In genomic region chr2:9971890-9972289, GRCh38 we compare ENCODE assay signal across 27 cellular contexts. TPM values are rescaled to one million over a fixed set of nuclear protein-coding genes. Genes with fewer than 3 reads are reported as not detected.
DNase-seq lines count a peak whose midpoint lies in the region; ATAC-seq and TF ChIP-seq lines count a peak whose summit lies in the region.
"Had no signal": no experiment of that assay in that cellular context is flagged by ENCODE, and none has a peak within 500 bp of the region (broad histone marks: within the 10 kb centered on the region; RNA-seq: fewer than 3 reads in every experiment).

No MANE protein-coding gene starts in this region.

- peak overlapping the region; percentile 70 for H3K27ac ChIP-seq in GM23248
- peak overlapping the region; percentile 49 to 82 (median 64) for H3K27ac ChIP-seq in esophagus muscularis mucosa (replicated peaks in 1 of 4)
- H3K27ac ChIP-seq in neuronal stem cell (replicated peaks; ENCODE audit: low read length), result no peak overlapping the region
- H3K27ac ChIP-seq in thyroid gland, result peak overlapping the region in 2 of 3 donors; percentile 18 to 51

- no peaks in the 10 kb centered on the region for H3K36me3 Mint-ChIP-seq in activated naive CD4-positive, alpha-beta T cell treated with anti-CD3 and anti-CD28 coated beads, Interleukin-2, amount 10 ng/mL, durations not matched to agents 7 days and 5 days
- H3K36me3 Mint-ChIP-seq: CD14-positive monocyte; CD8-positive, alpha-beta memory T cell had no signal

- no peak overlapping the region for H2BK12ac ChIP-seq in neuronal stem cell (ENCODE audit: low read length)

- no peak overlapping the region for H4K8ac ChIP-seq in neuronal stem cell (ENCODE audit: low read depth, low read length)

- TF ChIP-seq POLR2A in esophagus muscularis mucosa (IDR thresholded peaks at IDR 0.05; ENCODE audit: low read depth) (no peak), thyroid gland (IDR thresholded peaks at IDR 0.05) (no peak)

- H3K4me1 ChIP-seq in GM23248 (ENCODE audit: insufficient read depth), result peaks cover 54% of the 10 kb centered on the region
- H3K4me1 ChIP-seq in esophagus muscularis mucosa, result peaks cover 35 to 66% (median 62%) of the 10 kb centered on the region in 4 donors
- H3K4me1 ChIP-seq in neuronal stem cell (ENCODE audit: control insufficient read depth in 2 of 2, insufficient read depth in 1 of 2, low read depth in 1 of 2, low read length in 2 of 2), result peaks cover 20 to 22% of the 10 kb centered on the region in 2 donors
- H3K4me1 ChIP-seq in thyroid gland, result peaks cover 14 to 44% of the 10 kb centered on the region in 2 donors

- no peaks in the 10 kb centered on the region for H3K79me2 ChIP-seq in GM23248 (ENCODE audit: insufficient read depth)

- H3K4me3 ChIP-seq in GM23248 (no peak overlapping the region), esophagus muscularis mucosa (no peak overlapping the region), neuronal stem cell (ENCODE audit: low read length in 2 of 2) (no peak overlapping the region), thyroid gland (replicated peaks in 1 of 3) (no peak overlapping the region)
- H3K4me3 ChIP-seq: K562 had no signal

- H3K9ac ChIP-seq in GM23248 (peak overlapping the region; percentile 29; the same call in 1 of the 2 replicates), neuronal stem cell (ENCODE audit: low read depth, low read length, poor library complexity) (no peak overlapping the region)

- no peak overlapping the region for H4K91ac ChIP-seq in neuronal stem cell (ENCODE audit: low read depth, low read length, poor library complexity)

- no peaks in the 10 kb centered on the region for H3K9me2 ChIP-seq in GM23248 (ENCODE audit: insufficient read depth)

- H3K27me3 ChIP-seq in GM23248 (replicated peaks; ENCODE audit: insufficient read depth), result no peaks in the 10 kb centered on the region
- H3K27me3 ChIP-seq in esophagus muscularis mucosa, result no peaks in the 10 kb centered on the region
- H3K27me3 ChIP-seq in neuronal stem cell (ENCODE audit: control insufficient read depth in 3 of 3, insufficient read depth in 3 of 3, low read depth in 1 of 3, low read length in 3 of 3), result no peaks in the 10 kb centered on the region
- no peaks in the 10 kb centered on the region for H3K27me3 ChIP-seq in thyroid gland
- H3K27me3 ChIP-seq: BE2C had no signal

- H4K20me1 ChIP-seq in GM23248 (ENCODE audit: insufficient read depth), result no peaks in the 10 kb centered on the region

- H3K27ac Mint-ChIP-seq in activated naive CD4-positive, alpha-beta T cell treated with anti-CD3 and anti-CD28 coated beads, Interleukin-2, amount 10 ng/mL, durations not matched to agents 7 days and 5 days, result no peak overlapping the region
- H3K27ac Mint-ChIP-seq: CD14-positive monocyte; CD8-positive, alpha-beta memory T cell had no signal

- no peak overlapping the region for H3K23ac ChIP-seq in neuronal stem cell (ENCODE audit: low read depth, low read length, poor library complexity)

- H3K9me3 Mint-ChIP-seq in activated naive CD4-positive, alpha-beta T cell treated with anti-CD3 and anti-CD28 coated beads, Interleukin-2, amount 10 ng/mL, durations not matched to agents 7 days and 5 days, result no peaks in the 10 kb centered on the region
- H3K9me3 Mint-ChIP-seq: CD14-positive monocyte; CD8-positive, alpha-beta memory T cell had no signal

- 71 to 73% methylated on average over 6 of the region's 6 CpGs for WGBS in GM23248 (ENCODE audit: low coverage in 1 of 2, low lambda C conversion rate in 2 of 2, missing lambda C conversion rate in 2 of 2), 2 experiments
- 88% methylated on average over 6 of the region's 6 CpGs for whole genome bisulfite sequencing in esophagus muscularis mucosa
- WGBS in neuronal stem cell (ENCODE audit: extremely low coverage in 2 of 2, insufficient read length in 2 of 2, insufficient replicate concordance in 1 of 2), 2 donors, result no CpG with 5 or more reads among the region's 6 CpGs
- 83 to 94% methylated on average over 6 of the region's 6 CpGs for WGBS in thyroid gland, 2 donors

- no peaks in the 10 kb centered on the region for H3K4me1 Mint-ChIP-seq in activated naive CD4-positive, alpha-beta T cell treated with anti-CD3 and anti-CD28 coated beads, Interleukin-2, amount 10 ng/mL, durations not matched to agents 7 days and 5 days

- in situ Hi-C loops in GM23248 (cut with MboI), result no loop called here

- H3K79me1 ChIP-seq in neuronal stem cell (ENCODE audit: low read depth, low read length), result no peaks in the 10 kb centered on the region

- TF ChIP-seq EP300 in esophagus muscularis mucosa (IDR thresholded peaks at IDR 0.05), result no peak

- H3K9me3 ChIP-seq in GM23248 (ENCODE audit: low read depth) (no peaks in the 10 kb centered on the region), esophagus muscularis mucosa (no peaks in the 10 kb centered on the region), neuronal stem cell (replicated peaks in 1 of 2; ENCODE audit: control insufficient read depth in 2 of 2, insufficient read depth in 1 of 2, low read depth in 1 of 2, low read length in 2 of 2) (no peaks in the 10 kb centered on the region), thyroid gland (no peaks in the 10 kb centered on the region)
- H3K9me3 ChIP-seq: BE2C had no signal

- DNase-seq in GM23248, result no peak
- no peak for DNase-seq in esophagus muscularis mucosa (ENCODE audit: extremely low spot score)
- DNase-seq in neuronal stem cell (ENCODE audit: low spot score), result no peak
- DNase-seq in thyroid gland, result no peak
- DNase-seq in SW480 (ENCODE audit: low spot score), result no peak
- DNase-seq in activated naive CD4-positive, alpha-beta T cell treated with anti-CD3 and anti-CD28 coated beads, Interleukin-2, amount 10 ng/mL, durations not matched to agents 7 days and 5 days, result no peak
- DNase-seq: 8988T; ACHN; BE2C; Calu3; CD8-positive, alpha-beta memory T cell; DMS79 treated with DMSO at 0.1 percent for 48 hours; GF-D8; Kasumi-1; MV-4-11; NCI-H1105; NCI-H1436 treated with DMSO at 0.1 percent for 48 hours; NCI-H187 treated with DMSO at 0.1 percent for 48 hours; NCI-H2107; NCI-H446; NCI-H524 treated with DMSO at 0.1 percent for 48 hours; Right ventricle myocardium superior; RPMI8226 had no signal

- no peak overlapping the region for H3K18ac ChIP-seq in neuronal stem cell (ENCODE audit: low read length)

- no peak overlapping the region for H2BK15ac ChIP-seq in neuronal stem cell (ENCODE audit: low read length)

- TF ChIP-seq CTCF in esophagus muscularis mucosa (IDR thresholded peaks at IDR 0.05) (no peak), thyroid gland (IDR thresholded peaks at IDR 0.05) (no peak)

- H3K4me2 ChIP-seq in GM23248 (ENCODE audit: unreplicated experiment) (peak overlapping the region; percentile 60), neuronal stem cell (ENCODE audit: insufficient read depth, low read length, poor library complexity, severe bottlenecking) (no peak overlapping the region)

- ATAC-seq in GM21390 (IDR thresholded peaks at IDR 0.05; ENCODE audit: unreplicated experiment), result no peak
- ATAC-seq: HepG2 had no signal

- no peak overlapping the region for H3K4me3 Mint-ChIP-seq in activated naive CD4-positive, alpha-beta T cell treated with anti-CD3 and anti-CD28 coated beads, Interleukin-2, amount 10 ng/mL, durations not matched to agents 7 days and 5 days
- H3K4me3 Mint-ChIP-seq: CD14-positive monocyte; CD8-positive, alpha-beta memory T cell had no signal

- H3F3A ChIP-seq in GM23248 (ENCODE audit: insufficient read depth), result peaks cover 55% of the 10 kb centered on the region

- H2BK120ac ChIP-seq in neuronal stem cell (ENCODE audit: low read depth, low read length), result peak overlapping the region; percentile 21

- H3K36me3 ChIP-seq in GM23248 (ENCODE audit: low read depth), result no peaks in the 10 kb centered on the region
- no peaks in the 10 kb centered on the region for H3K36me3 ChIP-seq in esophagus muscularis mucosa
- no peaks in the 10 kb centered on the region for H3K36me3 ChIP-seq in neuronal stem cell (replicated peaks in 1 of 2; ENCODE audit: control insufficient read depth in 2 of 2, insufficient read depth in 2 of 2, low read length in 2 of 2)
- H3K36me3 ChIP-seq in thyroid gland, result no peaks in the 10 kb centered on the region
- H3K36me3 ChIP-seq: BE2C had no signal

- no peak overlapping the region for H2AK5ac ChIP-seq in neuronal stem cell (ENCODE audit: low read depth, low read length)

- no peak overlapping the region for H2BK5ac ChIP-seq in neuronal stem cell (ENCODE audit: low read length)

- H3K27me3 Mint-ChIP-seq in activated naive CD4-positive, alpha-beta T cell treated with anti-CD3 and anti-CD28 coated beads, Interleukin-2, amount 10 ng/mL, durations not matched to agents 7 days and 5 days, result peaks cover 17% of the 10 kb centered on the region

- H3K4ac ChIP-seq in neuronal stem cell (ENCODE audit: low read length), result no peak overlapping the region

- CTCF ChIA-PET in activated naive CD4-positive, alpha-beta T cell treated with anti-CD3 and anti-CD28 coated beads, Interleukin-2, amount 10 ng/mL, durations not matched to agents 7 days and 5 days (lab: Charles Lee), result interaction anchor here (1.6 to 5.4 kb wide), 3 partner anchors 10 to 129 kb away, joined by 3 to 39 read pairs (median 4); partner anchors contain the start of gene TAF1B

- intact Hi-C loops in esophagus muscularis mucosa (cut with DNase I), result no loop called here
- intact Hi-C loops in thyroid gland (cut with DNase I), result no loop called here

- H2AFZ ChIP-seq in GM23248 (no peak overlapping the region; the same call in 1 of the 2 replicates), neuronal stem cell (ENCODE audit: low read length) (no peak overlapping the region)

- no peak overlapping the region for H3K14ac ChIP-seq in neuronal stem cell (ENCODE audit: low read length)

RNA-seq across cellular contexts. Expression of gene GRHL1, which starts 20.4 kb away (rescaled TPM):
- 0.32 and 0.38 TPM in 2 replicates for total RNA-seq in GM23248 (2014; rRNA removed; shearing (Covaris generic))
- polyA plus RNA-seq in GM23248 (2016; fragmentation: Nextera tagmentation; extraction: Ambion mirVana), result 0.45 and 0.61 TPM in 2 replicates
- total RNA-seq in esophagus muscularis mucosa, result 1 to 10 TPM in 3 of 4 donors, under 1 TPM in 1; 0.86 to 5.1 (median 2.6) TPM
- polyA plus RNA-seq in neuronal stem cell (2013, experiment 1 of 2), result 1.8 TPM
- polyA plus RNA-seq in neuronal stem cell (2013, experiment 2 of 2), result 1.9 TPM
- total RNA-seq in thyroid gland, result 10 to 100 TPM in 1 of 4 donors, 1 to 10 TPM in 3; 6.2 to 12.1 (median 8.2) TPM
- polyA plus RNA-seq: CD14-positive monocyte had no signal
